In genomic region chrX:115633397-115633796, GRCh38 we compare ENCODE assay signal across 6 cellular contexts.
DNase-seq lines count a peak whose midpoint lies in the region; ATAC-seq, FAIRE-seq and TF ChIP-seq lines count a peak whose summit lies in the region.
"Not testable (repeated sequence)": the region's sequence is repeated elsewhere in the genome, so short reads cannot be mapped to it uniquely, and the experiment has no call there.

No MANE protein-coding gene starts in this region.

- not testable (repeated sequence) for H3F3A ChIP-seq in PC-3 (ENCODE audit: low read length, unreplicated experiment); smooth muscle cell (ENCODE audit: low read depth)

- not testable (repeated sequence) for H2AFZ ChIP-seq in PC-3 (ENCODE audit: low read length); astrocyte (ENCODE audit: low read depth, low read length); smooth muscle cell (ENCODE audit: low read depth)

- H3K9ac ChIP-seq in PC-3 (ENCODE audit: low read length): peak overlapping the region; percentile 80
- not testable (repeated sequence) for H3K9ac ChIP-seq in astrocyte (ENCODE audit: low read length); smooth muscle cell (ENCODE audit: low read depth)

- not testable (repeated sequence) for H3K27me3 ChIP-seq in PC-3 (ENCODE audit: low read length); astrocyte (ENCODE audit: insufficient read depth, low read length); smooth muscle cell (ENCODE audit: low read depth); tibial artery

- not testable (repeated sequence) for H3K9me3 ChIP-seq in HEK293 (ENCODE audit: control insufficient read depth, insufficient read depth, low read depth, low read length); PC-3 (ENCODE audit: low read length); astrocyte (ENCODE audit: insufficient read depth, low read depth, low read length); smooth muscle cell (replicated peaks; ENCODE audit: low read depth); tibial artery

- H3K27ac Mint-ChIP-seq in astrocyte (ENCODE audit: unreplicated experiment): not testable (repeated sequence)

- not testable (repeated sequence) for H3K27me3 Mint-ChIP-seq in astrocyte (ENCODE audit: low read depth, unreplicated experiment)

- not testable (repeated sequence) for ATAC-seq in PC-3

- DNase-seq in PC-3; astrocyte (ENCODE audit: low read depth); coronary artery (ENCODE audit: low spot score); smooth muscle cell (lab: John Stamatoyannopoulos, UW; ENCODE audit: unreplicated experiment); tibial artery: not testable (repeated sequence)

- H3K4me3 ChIP-seq in HEK293 (ENCODE audit: low read depth, low read length); PC-3 (ENCODE audit: low read length); astrocyte (ENCODE audit: insufficient read depth, low read depth, low read length); coronary artery; smooth muscle cell; tibial artery: not testable (repeated sequence)

- H4K20me1 ChIP-seq in PC-3 (ENCODE audit: low read length); astrocyte (ENCODE audit: insufficient read depth, low read length); smooth muscle cell (ENCODE audit: low read depth): not testable (repeated sequence)

- H3K27ac ChIP-seq in HEK293 (ENCODE audit: extremely low read depth, low read depth, low read length): not testable (repeated sequence)
- H3K27ac ChIP-seq in PC-3 (ENCODE audit: low read length) (peak overlapping the region; percentile 98), astrocyte (ENCODE audit: low read depth, low read length) (peak overlapping the region; percentile 66), coronary artery (peak overlapping the region; percentile 28 to 54), smooth muscle cell (ENCODE audit: low read depth) (peak overlapping the region; percentile 21), tibial artery (peak overlapping the region; percentile 44 to 49)

- 95% methylated on average over 5 of the region's 5 CpGs for WGBS in smooth muscle cell (ENCODE audit: low lambda C conversion rate)

- not testable (repeated sequence) for TF ChIP-seq CTCF in HEK293 (tag by site-specific recombination; IDR thresholded peaks at IDR 0.05); PC-3 (conservative IDR thresholded peaks at IDR 0.05; ENCODE audit: low read depth, low read length); astrocyte (IDR thresholded peaks at IDR 0.05; ENCODE audit: insufficient read depth, low read depth, low read length); coronary artery (IDR thresholded peaks at IDR 0.05); smooth muscle cell (IDR thresholded peaks at IDR 0.05; ENCODE audit: borderline replicate concordance, insufficient read depth, poor library complexity, severe bottlenecking); tibial artery (IDR thresholded peaks at IDR 0.05)

- H3K79me2 ChIP-seq in PC-3 (ENCODE audit: low read length) (peaks cover 13% of the 10 kb centered on the region; the same call in 1 of the 2 replicates), astrocyte (ENCODE audit: insufficient read depth, low read length) (peaks cover 19% of the 10 kb centered on the region), smooth muscle cell (ENCODE audit: low read depth) (peaks cover 18% of the 10 kb centered on the region)

- H3K4me1 Mint-ChIP-seq in astrocyte (ENCODE audit: low read depth, unreplicated experiment): not testable (repeated sequence)

- POLR2A ChIA-PET in HEK293 (lab: Yijun Ruan, JAX): not testable (repeated sequence)
- POLR2A ChIA-PET in PC-3 (lab: Charles Lee; ENCODE audit: unreplicated experiment): interaction anchor here (1.0 kb wide), 3 partner anchors 16 to 44 kb away, joined by 5 to 6 read pairs (median 5); no protein-coding TSS in a partner anchor

- H3K9me3 Mint-ChIP-seq in astrocyte (ENCODE audit: unreplicated experiment): not testable (repeated sequence)

- peaks cover 23 to 73% of the 10 kb centered on the region in 2 experiments for H3K36me3 ChIP-seq in HEK293 (ENCODE audit: control insufficient read depth in 2 of 2, insufficient read depth in 1 of 2, low read length in 2 of 2)
- H3K36me3 ChIP-seq in PC-3 (ENCODE audit: low read depth, low read length): peaks cover 40% of the 10 kb centered on the region
- peaks cover 31% of the 10 kb centered on the region for H3K36me3 ChIP-seq in astrocyte (ENCODE audit: insufficient read depth, low read length)
- H3K36me3 ChIP-seq in smooth muscle cell (ENCODE audit: low read depth): peaks cover 31% of the 10 kb centered on the region
- H3K36me3 ChIP-seq in tibial artery: peaks cover 11 to 15% (median 15%) of the 10 kb centered on the region in 3 donors

- H3K4me2 ChIP-seq in PC-3 (ENCODE audit: low read length); astrocyte (ENCODE audit: low read length); smooth muscle cell: not testable (repeated sequence)

- FAIRE-seq in astrocyte (lab: Jason Lieb, UNC): not testable (repeated sequence)

- not testable (repeated sequence) for BruUV-seq in PC-3 (replicated peaks; lab: Mats Ljungman, UMichigan)

- H3K4me1 ChIP-seq in HEK293 (ENCODE audit: control insufficient read depth, insufficient read depth, low read length); astrocyte (ENCODE audit: insufficient read depth, low read length); smooth muscle cell (ENCODE audit: low read depth): not testable (repeated sequence)
- H3K4me1 ChIP-seq in PC-3 (ENCODE audit: insufficient read depth, low read length) (peaks cover 33% of the 10 kb centered on the region), tibial artery (peaks cover 0 to 75% (median 8%) of the 10 kb centered on the region in 4 donors)

- CTCF ChIA-PET in HEK293 (lab: Yijun Ruan, JAX): interaction anchor here (0.6 to 1.2 kb wide), 4 partner anchors 10 to 309 kb away, joined by 3 to 4 read pairs (median 3); no protein-coding TSS in a partner anchor
- CTCF ChIA-PET in PC-3 (lab: Charles Lee): not testable (repeated sequence)

- intact Hi-C loops in PC-3 (cut with micrococcal nuclease): loop anchor here (2.0 kb wide), 2 partner anchors 17 to 41 kb away; no protein-coding TSS in a partner anchor
- intact Hi-C loops in tibial artery (cut with DNase I; ENCODE audit: low total_unique reads): not testable (repeated sequence)

- H3K9me2 ChIP-seq in PC-3 (replicated peaks; ENCODE audit: low read length): not testable (repeated sequence)

- not testable (repeated sequence) for H3K4me3 Mint-ChIP-seq in astrocyte (ENCODE audit: unreplicated experiment)

- H3K36me3 Mint-ChIP-seq in astrocyte (ENCODE audit: low read depth, unreplicated experiment): not testable (repeated sequence)

TF ChIP-seq in HEK293, 187 proteins besides CTCF, POLR2A, EP300 and RAD21:
- peak; percentile 93 for TF ChIP-seq ZNF121 (tag by site-specific recombination; IDR thresholded peaks at IDR 0.05)
